ENCODE assay signal across 17 cellular contexts in the genomic region with DNA sequence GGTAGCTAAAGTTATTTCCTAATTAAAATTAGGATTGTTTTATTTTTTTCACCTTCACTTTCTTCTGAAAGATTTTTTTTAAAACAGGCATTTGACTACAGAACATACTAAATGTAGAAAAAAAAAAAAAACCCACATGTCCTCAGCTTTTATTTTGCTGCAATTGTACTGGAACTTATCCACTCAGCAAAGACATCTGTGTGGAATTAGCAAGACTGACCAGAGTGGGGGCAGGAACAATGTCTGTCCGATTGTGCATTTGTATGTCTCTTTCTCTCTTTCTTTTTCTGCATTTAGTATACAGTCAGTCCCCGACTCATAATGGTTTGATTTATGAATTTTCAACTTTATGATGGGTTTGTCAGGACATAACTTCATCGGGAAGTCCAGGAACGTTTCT.
DNase-seq lines count a peak whose midpoint lies in the region; ATAC-seq and FAIRE-seq lines count a peak whose summit lies in the region.
"Had no signal": no experiment of that assay in that cellular context is flagged by ENCODE, and none has a peak within 500 bp of the region (broad histone marks: within the 10 kb centered on the region; RNA-seq: fewer than 3 reads in every experiment).

No MANE protein-coding gene starts in this region.

- DNase-seq in AG08395 (ENCODE audit: low spot score), result peak; percentile 48
- peak; percentile 35 for DNase-seq in EH (ENCODE audit: low read depth)
- DNase-seq in mesenchymal stem cell, result no peak
- no peak for DNase-seq in activated T-helper 1 cell treated with anti-CD3 and anti-CD28 coated beads, Interleukin-12 subunit alpha, Interleukin-12 subunit beta, Interleukin-2, Interleukin-4 antibody, amounts not matched to agents 30 ng/mL and 10 ng/mL and 1 ng/mL, durations not matched to agents 14 hours and 24 hours and 36 hours (ENCODE audit: low spot score)
- DNase-seq in posterior vena cava (ENCODE audit: low spot score), result no peak
- no peak for DNase-seq in NCI-H2171 treated with DMSO at 0.1 percent for 48 hours (lab: John Stamatoyannopoulos, UW)
- DNase-seq: CD8-positive, alpha-beta memory T cell; KG1; NCI-H1048; NCI-H146; NCI-H2107; PC-3 had no signal

- FAIRE-seq in endometrium (lab: Jason Lieb, UNC), result peak; percentile 59
- FAIRE-seq: A549, H54 had no signal

- H3K9me3 ChIP-seq in mesenchymal stem cell (ENCODE audit: control insufficient read depth, low read length), result no peaks in the 10 kb centered on the region

- H3K14ac ChIP-seq in mesenchymal stem cell (ENCODE audit: low read length in 2 of 2), result no peak overlapping the region

- H3K27me3 Mint-ChIP-seq in activated T-helper 1 cell treated with anti-CD3 and anti-CD28 coated beads, Interleukin-12 subunit alpha, Interleukin-12 subunit beta, Interleukin-2, Interleukin-4 antibody, amounts not matched to agents 30 ng/mL and 10 ng/mL and 1 ng/mL, durations not matched to agents 14 hours and 24 hours and 36 hours (ENCODE audit: insufficient read depth), result no peaks in the 10 kb centered on the region
- H3K27me3 Mint-ChIP-seq: CD8-positive, alpha-beta memory T cell had no signal

- H2BK12ac ChIP-seq in mesenchymal stem cell (ENCODE audit: low read length in 2 of 2), result no peak overlapping the region

- H3K27me3 ChIP-seq in mesenchymal stem cell (ENCODE audit: control insufficient read depth in 1 of 2, insufficient read depth in 1 of 2, low read length in 2 of 2), result no peaks in the 10 kb centered on the region
- H3K27me3 ChIP-seq: BLaER1 had no signal

- H3K4ac ChIP-seq in mesenchymal stem cell (ENCODE audit: low read depth in 1 of 2, low read length in 2 of 2), result no peak overlapping the region

- intact Hi-C loops in activated T-helper 1 cell treated with anti-CD3 and anti-CD28 coated beads, Interleukin-12 subunit alpha, Interleukin-12 subunit beta, Interleukin-2, Interleukin-4 antibody, amounts not matched to agents 30 ng/mL and 10 ng/mL and 1 ng/mL, durations not matched to agents 14 hours and 24 hours and 36 hours (cut with micrococcal nuclease), result no loop called here
- intact Hi-C loops in posterior vena cava (cut with DNase I), result no loop called here

- no peak overlapping the region for H4K8ac ChIP-seq in mesenchymal stem cell (ENCODE audit: low read length)

- peak overlapping the region; percentile 8 for H3K9ac ChIP-seq in mesenchymal stem cell (ENCODE audit: low read length)
- H3K9ac ChIP-seq: BLaER1 had no signal

- peaks cover 4% of the 10 kb centered on the region for H3K36me3 Mint-ChIP-seq in activated T-helper 1 cell treated with anti-CD3 and anti-CD28 coated beads, Interleukin-12 subunit alpha, Interleukin-12 subunit beta, Interleukin-2, Interleukin-4 antibody, amounts not matched to agents 30 ng/mL and 10 ng/mL and 1 ng/mL, durations not matched to agents 14 hours and 24 hours and 36 hours (ENCODE audit: low read depth)

- H3K36me3 ChIP-seq in mesenchymal stem cell (ENCODE audit: control insufficient read depth in 1 of 2, insufficient read depth in 2 of 2, low read depth in 1 of 2, low read length in 2 of 2), result peaks cover 5 to 15% of the 10 kb centered on the region in 2 experiments

- no peak overlapping the region for H2BK120ac ChIP-seq in mesenchymal stem cell (ENCODE audit: low read depth, low read length)

- no peak overlapping the region for H3K27ac ChIP-seq in mesenchymal stem cell (ENCODE audit: low read length, poor library complexity, severe bottlenecking)
- H3K27ac ChIP-seq: A549, BLaER1 had no signal

- no peak overlapping the region for H2AFZ ChIP-seq in mesenchymal stem cell (ENCODE audit: low read depth, low read length)

- no peak overlapping the region for H3K4me3 ChIP-seq in mesenchymal stem cell (ENCODE audit: insufficient read depth in 1 of 2, low read depth in 1 of 2, low read length in 2 of 2)
- H3K4me3 ChIP-seq: A549, BLaER1 had no signal

- 98% methylated on average over 4 of the region's 4 CpGs for WGBS in mesenchymal stem cell

- peaks cover 20% of the 10 kb centered on the region for H3K79me1 ChIP-seq in mesenchymal stem cell (replicated peaks; ENCODE audit: low read length, poor library complexity, severe bottlenecking)

- H3K9me3 Mint-ChIP-seq in activated T-helper 1 cell treated with anti-CD3 and anti-CD28 coated beads, Interleukin-12 subunit alpha, Interleukin-12 subunit beta, Interleukin-2, Interleukin-4 antibody, amounts not matched to agents 30 ng/mL and 10 ng/mL and 1 ng/mL, durations not matched to agents 14 hours and 24 hours and 36 hours, result peaks cover 11% of the 10 kb centered on the region

- no peak overlapping the region for H3K4me3 Mint-ChIP-seq in activated T-helper 1 cell treated with anti-CD3 and anti-CD28 coated beads, Interleukin-12 subunit alpha, Interleukin-12 subunit beta, Interleukin-2, Interleukin-4 antibody, amounts not matched to agents 30 ng/mL and 10 ng/mL and 1 ng/mL, durations not matched to agents 14 hours and 24 hours and 36 hours

- no peak overlapping the region for H3K23ac ChIP-seq in mesenchymal stem cell (ENCODE audit: low read length in 2 of 2)

- no peaks in the 10 kb centered on the region for H3K4me1 Mint-ChIP-seq in activated T-helper 1 cell treated with anti-CD3 and anti-CD28 coated beads, Interleukin-12 subunit alpha, Interleukin-12 subunit beta, Interleukin-2, Interleukin-4 antibody, amounts not matched to agents 30 ng/mL and 10 ng/mL and 1 ng/mL, durations not matched to agents 14 hours and 24 hours and 36 hours (ENCODE audit: low read depth)

- H4K91ac ChIP-seq in mesenchymal stem cell (ENCODE audit: low read length), result no peak overlapping the region

- no peak overlapping the region for H2AK5ac ChIP-seq in mesenchymal stem cell (ENCODE audit: low read length, severe bottlenecking)

- no peak overlapping the region for H2BK5ac ChIP-seq in mesenchymal stem cell (ENCODE audit: low read depth, low read length, poor library complexity, severe bottlenecking)

- peaks cover 4% of the 10 kb centered on the region for H3K4me1 ChIP-seq in mesenchymal stem cell (ENCODE audit: control insufficient read depth, insufficient read depth, low read depth, low read length)
- H3K4me1 ChIP-seq: A549 had no signal

- H3K18ac ChIP-seq in mesenchymal stem cell (ENCODE audit: low read depth in 1 of 2, low read length in 2 of 2), result no peak overlapping the region

- no peak for ATAC-seq in GM21528 (IDR thresholded peaks at IDR 0.05; ENCODE audit: low FRiP score, unreplicated experiment)
- ATAC-seq: PC-3 had no signal

- H2BK15ac ChIP-seq in mesenchymal stem cell (ENCODE audit: low read depth, poor library complexity, severe bottlenecking), result no peak overlapping the region

- no peak overlapping the region for H3K4me2 ChIP-seq in mesenchymal stem cell (ENCODE audit: low read length, poor library complexity, severe bottlenecking)
- H3K4me2 ChIP-seq: A549, BLaER1 had no signal

- H3K27ac Mint-ChIP-seq in activated T-helper 1 cell treated with anti-CD3 and anti-CD28 coated beads, Interleukin-12 subunit alpha, Interleukin-12 subunit beta, Interleukin-2, Interleukin-4 antibody, amounts not matched to agents 30 ng/mL and 10 ng/mL and 1 ng/mL, durations not matched to agents 14 hours and 24 hours and 36 hours, result no peak overlapping the region

Comparison
In these comparisons a context has a peak if more than half of its experiments do, and no peak if none do; other contexts are left out.
1. DNase-seq: peak in AG08395 (single experiment) and EH (single experiment); none in mesenchymal stem cell (single experiment), activated T-helper 1 cell treated with anti-CD3 and anti-CD28 coated beads, Interleukin-12 subunit alpha, Interleukin-12 subunit beta, Interleukin-2, Interleukin-4 antibody, amounts not matched to agents 30 ng/mL and 10 ng/mL and 1 ng/mL, durations not matched to agents 14 hours and 24 hours and 36 hours (single experiment), posterior vena cava (single experiment) and NCI-H2171 treated with DMSO at 0.1 percent for 48 hours (single experiment).